In the genomic region with DNA sequence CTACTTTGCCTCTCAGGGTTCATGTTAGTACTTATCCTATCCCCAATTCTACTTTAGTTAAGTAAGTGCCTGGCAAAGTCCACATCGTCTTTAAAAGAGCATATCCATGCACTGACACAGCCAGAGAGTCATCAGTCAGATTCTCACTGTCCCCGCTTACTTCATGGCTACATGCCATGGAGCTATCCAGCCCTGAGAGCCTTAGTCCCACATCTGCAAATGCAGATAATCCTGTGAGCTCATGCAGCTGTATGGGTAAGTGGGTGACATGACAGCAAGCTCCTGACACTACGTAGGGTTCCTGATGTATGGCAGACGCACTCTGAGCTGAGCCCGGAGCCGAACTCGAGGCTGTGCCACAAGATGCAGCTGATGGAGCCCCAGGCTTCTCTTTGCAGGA, we compare ENCODE assay signal across 1 cellular context.
A peak's percentile ranks its signal among the peaks of the same experiment; 100 is the strongest.
TF ChIP-seq lines count a peak whose summit lies in the region.

No MANE protein-coding gene starts in this region.

TF ChIP-seq in SK-N-SH, 30 proteins besides CTCF, POLR2A, EP300 and RAD21:
- TF ChIP-seq, protein P1, sequence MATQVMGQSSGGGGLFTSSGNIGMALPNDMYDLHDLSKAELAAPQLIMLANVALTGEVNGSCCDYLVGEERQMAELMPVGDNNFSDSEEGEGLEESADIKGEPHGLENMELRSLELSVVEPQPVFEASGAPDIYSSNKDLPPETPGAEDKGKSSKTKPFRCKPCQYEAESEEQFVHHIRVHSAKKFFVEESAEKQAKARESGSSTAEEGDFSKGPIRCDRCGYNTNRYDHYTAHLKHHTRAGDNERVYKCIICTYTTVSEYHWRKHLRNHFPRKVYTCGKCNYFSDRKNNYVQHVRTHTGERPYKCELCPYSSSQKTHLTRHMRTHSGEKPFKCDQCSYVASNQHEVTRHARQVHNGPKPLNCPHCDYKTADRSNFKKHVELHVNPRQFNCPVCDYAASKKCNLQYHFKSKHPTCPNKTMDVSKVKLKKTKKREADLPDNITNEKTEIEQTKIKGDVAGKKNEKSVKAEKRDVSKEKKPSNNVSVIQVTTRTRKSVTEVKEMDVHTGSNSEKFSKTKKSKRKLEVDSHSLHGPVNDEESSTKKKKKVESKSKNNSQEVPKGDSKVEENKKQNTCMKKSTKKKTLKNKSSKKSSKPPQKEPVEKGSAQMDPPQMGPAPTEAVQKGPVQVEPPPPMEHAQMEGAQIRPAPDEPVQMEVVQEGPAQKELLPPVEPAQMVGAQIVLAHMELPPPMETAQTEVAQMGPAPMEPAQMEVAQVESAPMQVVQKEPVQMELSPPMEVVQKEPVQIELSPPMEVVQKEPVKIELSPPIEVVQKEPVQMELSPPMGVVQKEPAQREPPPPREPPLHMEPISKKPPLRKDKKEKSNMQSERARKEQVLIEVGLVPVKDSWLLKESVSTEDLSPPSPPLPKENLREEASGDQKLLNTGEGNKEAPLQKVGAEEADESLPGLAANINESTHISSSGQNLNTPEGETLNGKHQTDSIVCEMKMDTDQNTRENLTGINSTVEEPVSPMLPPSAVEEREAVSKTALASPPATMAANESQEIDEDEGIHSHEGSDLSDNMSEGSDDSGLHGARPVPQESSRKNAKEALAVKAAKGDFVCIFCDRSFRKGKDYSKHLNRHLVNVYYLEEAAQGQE (IDR thresholded peaks at IDR 0.05; ENCODE audit: low read depth, low read length), result peak; percentile 83; the same call in 1 of the 2 replicates
- peak; percentile 21; the same call in 1 of the 2 replicates for TF ChIP-seq GATA2 (CRISPR knock-in tag; IDR thresholded peaks at IDR 0.05)
- TF ChIP-seq POLR2AphosphoS5 (IDR thresholded peaks at IDR 0.05; ENCODE audit: low read depth, low read length), result no peak
- TF ChIP-seq MXI1 (IDR thresholded peaks at IDR 0.05; ENCODE audit: low read depth, low read length), result 0 out of 2 replicates have a peak, but pooled peaks have one; percentile 35
